Comparison of ENCODE assay signal across 8 cellular contexts in the genomic region with DNA sequence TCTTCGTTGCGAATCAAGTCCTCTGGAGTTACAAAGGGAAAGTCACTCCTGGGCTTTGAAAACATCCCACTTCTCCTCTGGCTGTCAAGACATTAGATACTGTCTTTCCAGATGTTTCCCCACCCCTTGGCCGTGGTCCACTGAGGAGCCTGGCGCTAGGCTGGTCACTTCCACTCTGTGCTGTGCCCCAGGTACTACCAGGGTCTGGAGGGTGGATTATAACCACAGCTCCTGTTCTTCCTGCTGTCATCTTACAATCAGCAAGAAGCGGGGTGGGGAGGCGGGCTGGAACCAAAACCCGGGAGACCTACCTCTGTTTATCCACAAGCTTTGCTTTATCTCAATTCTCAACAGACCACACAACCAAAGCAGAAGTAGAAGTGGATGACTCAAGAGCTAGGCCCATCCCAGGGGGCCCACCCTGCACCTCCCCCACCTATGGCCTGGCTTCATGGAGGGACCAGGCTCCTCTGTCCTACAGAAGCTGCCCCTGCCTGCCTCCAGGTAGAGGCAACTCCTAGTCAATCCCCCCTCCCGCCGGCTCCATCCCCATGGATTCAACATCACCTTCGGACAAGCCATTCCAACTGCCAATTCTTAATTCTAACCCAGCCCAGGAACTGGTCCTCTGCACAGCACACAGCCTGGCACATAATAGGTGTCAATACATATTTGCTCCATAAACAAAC. TPM values are rescaled to one million over a fixed set of nuclear protein-coding genes. Genes with fewer than 3 reads are reported as not detected.
DNase-seq lines count a peak whose midpoint lies in the region; ATAC-seq and TF ChIP-seq lines count a peak whose summit lies in the region.

No MANE protein-coding gene starts in this region.

- H3K27me3 ChIP-seq in sigmoid colon = no peaks in the 10 kb centered on the region

- peak overlapping the region; percentile 57 for H3K4me3 Mint-ChIP-seq in dendritic cell treated with granulocyte-macrophage colony-stimulating factor and Interleukin-4, amounts not matched to agents 40 ng/mL and 50 ng/mL, for 4 days

- ATAC-seq in GM19395 (IDR thresholded peaks at IDR 0.05; ENCODE audit: unreplicated experiment) (no peak), HG03342 (IDR thresholded peaks at IDR 0.05; ENCODE audit: unreplicated experiment) (no peak), HG03378 (IDR thresholded peaks at IDR 0.05; ENCODE audit: unreplicated experiment) (no peak)

- intact Hi-C loops in dendritic cell treated with granulocyte-macrophage colony-stimulating factor and Interleukin-4, amounts not matched to agents 40 ng/mL and 50 ng/mL, for 4 days (cut with micrococcal nuclease) = no loop called here
- intact Hi-C loops in sigmoid colon (cut with DNase I) = no loop called here

- H3K4me1 Mint-ChIP-seq in dendritic cell treated with granulocyte-macrophage colony-stimulating factor and Interleukin-4, amounts not matched to agents 40 ng/mL and 50 ng/mL, for 4 days (ENCODE audit: low read depth) = peaks cover 99% of the 10 kb centered on the region

- no peak for TF ChIP-seq CTCF in GM12864 (IDR thresholded peaks at IDR 0.05; ENCODE audit: low read depth, low read length, missing control alignments)
- no peak for TF ChIP-seq CTCF in sigmoid colon (IDR thresholded peaks at IDR 0.05)

- H3K36me3 ChIP-seq in sigmoid colon = no peaks in the 10 kb centered on the region

- no peaks in the 10 kb centered on the region for H3K27me3 Mint-ChIP-seq in dendritic cell treated with granulocyte-macrophage colony-stimulating factor and Interleukin-4, amounts not matched to agents 40 ng/mL and 50 ng/mL, for 4 days

- WGBS in sigmoid colon, 2 donors = 61 to 63% methylated on average over 10 of the region's 10 CpGs

- peaks cover 0 to 99% (median 94%) of the 10 kb centered on the region in 4 donors for H3K4me1 ChIP-seq in sigmoid colon

- no peaks in the 10 kb centered on the region for H3K9me3 ChIP-seq in sigmoid colon

- H3K27ac Mint-ChIP-seq in dendritic cell treated with granulocyte-macrophage colony-stimulating factor and Interleukin-4, amounts not matched to agents 40 ng/mL and 50 ng/mL, for 4 days = peak overlapping the region; percentile 84

- H3K27ac ChIP-seq in sigmoid colon = peak overlapping the region; percentile 87 to 96 (median 90)

- no peak for TF ChIP-seq EP300 in sigmoid colon (IDR thresholded peaks at IDR 0.05)

- H3K4me3 ChIP-seq in GM12864 (ENCODE audit: low read depth, low read length) (peak overlapping the region; percentile 29), sigmoid colon (peak overlapping the region in 1 of 4 donors; percentile 17)

- DNase-seq in GM12864 (ENCODE audit: low read depth) = no peak
- DNase-seq in sigmoid colon = no peak
- DNase-seq in NCI-H2196 treated with DMSO at 0.1 percent for 48 hours (lab: John Stamatoyannopoulos, UW; ENCODE audit: unreplicated experiment) = no peak

- no peaks in the 10 kb centered on the region for H3K9me3 Mint-ChIP-seq in dendritic cell treated with granulocyte-macrophage colony-stimulating factor and Interleukin-4, amounts not matched to agents 40 ng/mL and 50 ng/mL, for 4 days

- TF ChIP-seq POLR2A in sigmoid colon (IDR thresholded peaks at IDR 0.05) = no peak

- peaks cover 70% of the 10 kb centered on the region for H3K36me3 Mint-ChIP-seq in dendritic cell treated with granulocyte-macrophage colony-stimulating factor and Interleukin-4, amounts not matched to agents 40 ng/mL and 50 ng/mL, for 4 days (ENCODE audit: low read depth)

TF ChIP-seq in PFSK-1, 5 proteins besides CTCF, POLR2A, EP300 and RAD21:
- TF ChIP-seq POLR2AphosphoS5 (IDR thresholded peaks at IDR 0.05; ENCODE audit: low read depth, low read length) (no peak), SIN3A (IDR thresholded peaks at IDR 0.05; ENCODE audit: borderline replicate concordance, insufficient read depth, low read length) (peak; percentile 7; the same call in 1 of the 2 replicates), TAF1 (IDR thresholded peaks at IDR 0.05; ENCODE audit: borderline replicate concordance, insufficient read depth, low read length) (no peak), REST (IDR thresholded peaks at IDR 0.05; ENCODE audit: insufficient read depth in 1 of 2, low read depth in 2 of 2, low read length in 2 of 2) (no peak)

RNA-seq across cellular contexts. Expression of gene SMAD7, which starts 17.8 kb away (rescaled TPM):
- 13.8 TPM for polyA plus RNA-seq in PFSK-1 (2012; ENCODE audit: insufficient read length, low read depth)
- 10 to 100 TPM; 13.2 to 29.1 (median 21.5) TPM for total RNA-seq in sigmoid colon
- polyA plus RNA-seq in sigmoid colon = 10 to 100 TPM; 16.8 to 19.0 (median 18.3) TPM
